1 cellular context compared by ENCODE assay signal in the genomic region with DNA sequence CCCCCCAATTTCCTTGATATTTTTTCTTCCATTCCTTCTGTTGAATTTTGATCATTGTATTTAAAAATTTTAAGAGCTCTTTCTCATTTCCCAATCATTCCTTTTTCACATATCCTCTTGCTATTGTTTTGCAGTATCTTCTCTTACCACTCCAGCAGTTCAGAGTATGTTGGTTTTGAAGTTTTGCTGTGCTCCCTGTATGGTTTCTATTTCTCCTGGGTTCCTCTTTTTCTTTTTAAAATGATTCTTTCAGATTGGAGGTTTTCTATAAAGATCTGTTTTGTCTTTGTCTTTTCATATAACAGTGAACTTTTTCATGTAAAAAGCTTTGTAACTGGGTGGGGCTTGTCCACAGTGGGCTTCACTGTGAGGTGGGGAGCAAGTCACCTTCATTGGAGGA.
A peak's percentile ranks its signal among the peaks of the same experiment; 100 is the strongest.
TF ChIP-seq lines count a peak whose summit lies in the region.

No MANE protein-coding gene starts in this region.

TF ChIP-seq in GM12878, 131 proteins besides CTCF, POLR2A, EP300 and RAD21:
- TF ChIP-seq DPF2 (IDR thresholded peaks at IDR 0.05) (no peak), MYC (IDR thresholded peaks at IDR 0.05; ENCODE audit: insufficient read depth, insufficient read length, insufficient replicate concordance, low read length, severe bottlenecking) (no peak), IKZF2 (IDR thresholded peaks at IDR 0.05) (peak in 1 of 2 experiments; percentile 46; a peak in 1 of 4 replicates), SREBF2 (IDR thresholded peaks at IDR 0.05; ENCODE audit: low read length) (no peak), SPI1 (IDR thresholded peaks at IDR 0.05; ENCODE audit: borderline replicate concordance, insufficient read depth, low read depth, low read length) (peak; percentile 82), NBN (IDR thresholded peaks at IDR 0.05) (no peak), MTA2 (IDR thresholded peaks at IDR 0.05; ENCODE audit: low read depth) (no peak), ATF7 (IDR thresholded peaks at IDR 0.05; ENCODE audit: low read depth) (no peak)
- TF ChIP-seq, protein P1, sequence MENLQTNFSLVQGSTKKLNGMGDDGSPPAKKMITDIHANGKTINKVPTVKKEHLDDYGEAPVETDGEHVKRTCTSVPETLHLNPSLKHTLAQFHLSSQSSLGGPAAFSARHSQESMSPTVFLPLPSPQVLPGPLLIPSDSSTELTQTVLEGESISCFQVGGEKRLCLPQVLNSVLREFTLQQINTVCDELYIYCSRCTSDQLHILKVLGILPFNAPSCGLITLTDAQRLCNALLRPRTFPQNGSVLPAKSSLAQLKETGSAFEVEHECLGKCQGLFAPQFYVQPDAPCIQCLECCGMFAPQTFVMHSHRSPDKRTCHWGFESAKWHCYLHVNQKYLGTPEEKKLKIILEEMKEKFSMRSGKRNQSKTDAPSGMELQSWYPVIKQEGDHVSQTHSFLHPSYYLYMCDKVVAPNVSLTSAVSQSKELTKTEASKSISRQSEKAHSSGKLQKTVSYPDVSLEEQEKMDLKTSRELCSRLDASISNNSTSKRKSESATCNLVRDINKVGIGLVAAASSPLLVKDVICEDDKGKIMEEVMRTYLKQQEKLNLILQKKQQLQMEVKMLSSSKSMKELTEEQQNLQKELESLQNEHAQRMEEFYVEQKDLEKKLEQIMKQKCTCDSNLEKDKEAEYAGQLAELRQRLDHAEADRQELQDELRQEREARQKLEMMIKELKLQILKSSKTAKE (IDR thresholded peaks at IDR 0.05; ENCODE audit: low read depth, poor library complexity, severe bottlenecking), result peak; percentile 25
- TF ChIP-seq, protein P2, sequence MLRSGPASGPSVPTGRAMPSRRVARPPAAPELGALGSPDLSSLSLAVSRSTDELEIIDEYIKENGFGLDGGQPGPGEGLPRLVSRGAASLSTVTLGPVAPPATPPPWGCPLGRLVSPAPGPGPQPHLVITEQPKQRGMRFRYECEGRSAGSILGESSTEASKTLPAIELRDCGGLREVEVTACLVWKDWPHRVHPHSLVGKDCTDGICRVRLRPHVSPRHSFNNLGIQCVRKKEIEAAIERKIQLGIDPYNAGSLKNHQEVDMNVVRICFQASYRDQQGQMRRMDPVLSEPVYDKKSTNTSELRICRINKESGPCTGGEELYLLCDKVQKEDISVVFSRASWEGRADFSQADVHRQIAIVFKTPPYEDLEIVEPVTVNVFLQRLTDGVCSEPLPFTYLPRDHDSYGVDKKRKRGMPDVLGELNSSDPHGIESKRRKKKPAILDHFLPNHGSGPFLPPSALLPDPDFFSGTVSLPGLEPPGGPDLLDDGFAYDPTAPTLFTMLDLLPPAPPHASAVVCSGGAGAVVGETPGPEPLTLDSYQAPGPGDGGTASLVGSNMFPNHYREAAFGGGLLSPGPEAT (IDR thresholded peaks at IDR 0.05; ENCODE audit: low read depth), result no peak
